8 cellular contexts compared by ENCODE assay signal in the genomic region with DNA sequence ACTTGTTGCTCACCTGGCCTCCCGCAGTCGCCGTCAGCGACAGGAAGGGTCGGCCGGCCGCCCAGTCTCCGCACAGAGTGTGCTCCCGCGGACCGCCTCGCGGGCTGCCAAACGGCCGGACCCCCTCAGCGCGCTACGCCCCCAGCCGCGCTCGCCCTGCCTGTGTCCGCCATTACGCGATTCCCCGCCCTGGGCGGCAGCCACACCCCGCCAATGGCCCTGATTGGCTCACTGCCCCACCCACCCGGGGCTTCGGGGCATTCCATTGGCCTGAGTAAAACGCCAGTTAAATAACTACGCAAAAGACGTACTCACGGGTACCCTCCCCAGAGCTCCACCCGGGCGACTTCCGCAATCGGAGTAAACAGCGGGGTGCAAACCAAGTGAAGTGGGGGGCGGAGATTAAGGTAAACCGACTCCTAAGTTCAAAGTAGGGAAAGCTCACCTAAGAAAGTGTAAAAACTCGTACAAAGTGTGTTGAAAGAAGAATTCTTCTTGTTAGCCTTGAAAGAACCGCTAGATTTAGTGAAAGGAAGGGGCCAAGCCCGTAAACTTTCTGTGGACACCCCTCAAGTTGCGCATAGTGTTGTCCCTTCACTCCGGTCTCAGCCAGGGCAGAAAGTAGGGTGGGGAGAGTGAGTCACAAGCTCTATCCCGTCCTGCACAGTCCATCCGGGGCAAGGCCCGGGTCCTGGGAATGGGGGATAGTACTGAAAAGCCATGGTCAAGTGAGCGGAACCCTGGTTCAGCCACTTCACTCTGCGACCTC. TPM values are rescaled to one million over a fixed set of nuclear protein-coding genes. Genes with fewer than 3 reads are reported as not detected.
DNase-seq lines count a peak whose midpoint lies in the region; ATAC-seq and TF ChIP-seq lines count a peak whose summit lies in the region.

A gene with protein sequence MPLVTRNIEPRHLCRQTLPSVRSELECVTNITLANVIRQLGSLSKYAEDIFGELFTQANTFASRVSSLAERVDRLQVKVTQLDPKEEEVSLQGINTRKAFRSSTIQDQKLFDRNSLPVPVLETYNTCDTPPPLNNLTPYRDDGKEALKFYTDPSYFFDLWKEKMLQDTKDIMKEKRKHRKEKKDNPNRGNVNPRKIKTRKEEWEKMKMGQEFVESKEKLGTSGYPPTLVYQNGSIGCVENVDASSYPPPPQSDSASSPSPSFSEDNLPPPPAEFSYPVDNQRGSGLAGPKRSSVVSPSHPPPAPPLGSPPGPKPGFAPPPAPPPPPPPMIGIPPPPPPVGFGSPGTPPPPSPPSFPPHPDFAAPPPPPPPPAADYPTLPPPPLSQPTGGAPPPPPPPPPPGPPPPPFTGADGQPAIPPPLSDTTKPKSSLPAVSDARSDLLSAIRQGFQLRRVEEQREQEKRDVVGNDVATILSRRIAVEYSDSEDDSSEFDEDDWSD (minus strand): TSS at position 195 of the 769 bp plus-strand sequence. CDS start 61,277 bp downstream, outside the sequence.

- 0 out of 4 replicates have a peak, but pooled peaks of 1 of the 2 experiments have one; percentile 37 for TF ChIP-seq EP300 in SK-N-SH (IDR thresholded peaks at IDR 0.05; ENCODE audit: borderline replicate concordance in 1 of 2, low read depth in 1 of 2, low read length in 1 of 2)

- ATAC-seq in HG02571 (IDR thresholded peaks at IDR 0.05; ENCODE audit: unreplicated experiment): peak; percentile 92

- POLR2A ChIA-PET in SK-N-SH (lab: Yijun Ruan, JAX): interaction anchor here (0.7 to 2.0 kb wide), 12 partner anchors 8 to 114 kb away, joined by 3 to 11 read pairs (median 4); partner anchors contain the start of gene AHDC1

- H3K9me2 ChIP-seq in SK-N-SH: no peaks in the 10 kb centered on the region

- H3K36me3 ChIP-seq in SK-N-SH (replicated peaks in 1 of 2; ENCODE audit: control insufficient read depth in 1 of 2, insufficient read depth in 2 of 2, low read length in 1 of 2): no peaks in the 10 kb centered on the region

- TF ChIP-seq RAD21 in SK-N-SH (IDR thresholded peaks at IDR 0.05; ENCODE audit: low read length): no peak

- H3F3A ChIP-seq in SK-N-SH (replicated peaks; ENCODE audit: insufficient read depth): peaks cover 14% of the 10 kb centered on the region

- peak; percentile 94 for DNase-seq in GM04504 (ENCODE audit: low read depth)
- peak; percentile 91 for DNase-seq in NCI-H1048 (lab: John Stamatoyannopoulos, UW)
- DNase-seq in SK-N-SH: peak; percentile 95
- DNase-seq in activated naive CD4-positive, alpha-beta T cell treated with anti-CD3 and anti-CD28 coated beads, Interleukin-2, amount 50 U/mL, for 16 hours: peak; percentile 98
- DNase-seq in germinal center (ENCODE audit: low spot score): peak; percentile 96
- DNase-seq in non-pigmented ciliary epithelial cell (ENCODE audit: low read depth): peak; percentile 80
- DNase-seq in superior temporal gyrus (ENCODE audit: extremely low spot score): peak; percentile 99

- H3K27me3 ChIP-seq in SK-N-SH (ENCODE audit: insufficient read depth): no peaks in the 10 kb centered on the region

- H3K27ac ChIP-seq in SK-N-SH (ENCODE audit: low read depth in 2 of 2, low read length in 1 of 2): peak within 1 kb of the TSS; percentile 85 to 90

- peak within 1 kb of the TSS; percentile 76 for H2AFZ ChIP-seq in SK-N-SH (ENCODE audit: low read depth)

- H3K4me1 ChIP-seq in SK-N-SH (ENCODE audit: control insufficient read depth in 1 of 2, insufficient read depth in 2 of 2, low read depth in 1 of 2, low read length in 1 of 2): peaks cover 6 to 9% of the 10 kb centered on the region in 2 experiments; a peak in 3 of 4 replicates

- peak within 1 kb of the TSS; percentile 83 for H3K4me3 ChIP-seq in SK-N-SH (ENCODE audit: low read depth in 2 of 2, low read length in 1 of 2)

- H4K20me1 ChIP-seq in SK-N-SH (ENCODE audit: insufficient read depth): peaks cover 27% of the 10 kb centered on the region

- peaks cover 44% of the 10 kb centered on the region for H3K79me2 ChIP-seq in SK-N-SH (ENCODE audit: insufficient read depth)

- CTCF ChIA-PET in SK-N-SH (lab: Yijun Ruan, JAX): interaction anchor here (1.1 to 1.5 kb wide), 3 partner anchors 14 to 190 kb away, joined by 3 to 6 read pairs (median 3); no protein-coding TSS in a partner anchor

- H3K4me2 ChIP-seq in SK-N-SH: peak within 1 kb of the TSS; percentile 77

- no peak for TF ChIP-seq CTCF in SK-N-SH (IDR thresholded peaks at IDR 0.05)

- peak within 1 kb of the TSS; percentile 96 for H3K9ac ChIP-seq in SK-N-SH

- no peaks in the 10 kb centered on the region for H3K9me3 ChIP-seq in SK-N-SH

- under 1% methylated on average over 33 of the region's 50 CpGs for WGBS in SK-N-SH (ENCODE audit: low lambda C conversion rate)

TF ChIP-seq in SK-N-SH, 30 proteins besides CTCF, POLR2A, EP300 and RAD21 (continues in another document):
- TF ChIP-seq ZBTB33 (IDR thresholded peaks at IDR 0.05; ENCODE audit: borderline replicate concordance, low read depth) (no peak), REST (IDR thresholded peaks at IDR 0.05; ENCODE audit: low read depth, low read length) (peak; percentile 44; the same call in 1 of the 2 replicates), FOXJ3 (CRISPR knock-in tag; IDR thresholded peaks at IDR 0.05) (0 out of 2 replicates have a peak, but pooled peaks have one; percentile 40), RFX5 (IDR thresholded peaks at IDR 0.05; ENCODE audit: low read length) (no peak), RCOR1 (IDR thresholded peaks at IDR 0.05; ENCODE audit: low read length) (peak; percentile 53; the same call in 1 of the 2 replicates), SMC3 (IDR thresholded peaks at IDR 0.05; ENCODE audit: low read depth, low read length) (no peak), NRF1 (IDR thresholded peaks at IDR 0.05; ENCODE audit: low read depth, low read length) (no peak), USF2 (IDR thresholded peaks at IDR 0.05; ENCODE audit: borderline replicate concordance, low read depth, low read length) (no peak), SIN3A (IDR thresholded peaks at IDR 0.05; ENCODE audit: borderline replicate concordance, low read depth, low read length) (no peak), YY1 (IDR thresholded peaks at IDR 0.05; ENCODE audit: low read depth) (peak; percentile 94)
- TF ChIP-seq, protein P1, sequence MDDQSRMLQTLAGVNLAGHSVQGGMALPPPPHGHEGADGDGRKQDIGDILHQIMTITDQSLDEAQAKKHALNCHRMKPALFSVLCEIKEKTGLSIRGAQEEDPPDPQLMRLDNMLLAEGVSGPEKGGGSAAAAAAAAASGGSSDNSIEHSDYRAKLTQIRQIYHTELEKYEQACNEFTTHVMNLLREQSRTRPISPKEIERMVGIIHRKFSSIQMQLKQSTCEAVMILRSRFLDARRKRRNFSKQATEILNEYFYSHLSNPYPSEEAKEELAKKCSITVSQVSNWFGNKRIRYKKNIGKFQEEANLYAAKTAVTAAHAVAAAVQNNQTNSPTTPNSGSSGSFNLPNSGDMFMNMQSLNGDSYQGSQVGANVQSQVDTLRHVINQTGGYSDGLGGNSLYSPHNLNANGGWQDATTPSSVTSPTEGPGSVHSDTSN (IDR thresholded peaks at IDR 0.05): peak; percentile 93

RNA-seq across cellular contexts. Expression of the gene that starts here (rescaled TPM):
- 23.0 and 27.1 TPM in 2 replicates for polyA plus RNA-seq in SK-N-SH (2012; rRNA removed)
- polyA plus RNA-seq in SK-N-SH (2012; cell fraction: cytosol; rRNA removed): 18.4 and 22.2 TPM in 2 replicates
- polyA plus RNA-seq in SK-N-SH (2012; cell fraction: nucleus; rRNA removed): 25.1 and 25.5 TPM in 2 replicates

Comparison
In these comparisons a context has a peak if more than half of its experiments do, and no peak if none do; other contexts are left out.
1. Peak in every context shown above with its lines: DNase-seq, ATAC-seq, H3K4me3 ChIP-seq and H3K27ac ChIP-seq.